In the genomic region with DNA sequence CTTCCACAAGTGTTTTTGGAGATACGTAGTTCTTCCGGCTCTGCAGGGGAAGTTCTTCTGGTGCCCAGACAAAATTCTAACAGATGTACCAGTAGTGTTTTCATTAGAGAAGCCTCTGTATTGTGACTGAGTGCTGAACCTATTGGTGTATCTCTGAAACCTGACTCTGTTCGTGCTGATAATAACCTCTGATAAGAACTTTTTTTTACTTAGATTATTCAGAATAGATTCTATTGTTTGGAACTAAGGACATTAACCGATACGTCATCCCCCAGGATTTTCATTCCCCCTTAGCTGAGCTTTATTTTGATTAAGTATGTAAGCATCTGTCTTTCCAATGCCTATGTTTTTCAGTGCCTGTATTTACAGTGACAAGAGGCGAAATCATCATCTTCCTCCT, we compare ENCODE assay signal across 24 cellular contexts.
DNase-seq lines count a peak whose midpoint lies in the region; ATAC-seq, FAIRE-seq and TF ChIP-seq lines count a peak whose summit lies in the region.
"Had no signal": no experiment of that assay in that cellular context is flagged by ENCODE, and none has a peak within 500 bp of the region (broad histone marks: within the 10 kb centered on the region; RNA-seq: fewer than 3 reads in every experiment).

No MANE protein-coding gene starts in this region.

- H3K9ac ChIP-seq in SK-N-SH: no peak overlapping the region
- H3K9ac ChIP-seq: BLaER1 treated with 17β-estradiol and CSF1 and Interleukin-3, amounts not matched to agents 10 nM and 100 nM had no signal

- H3K4me1 Mint-ChIP-seq in mesothelial cell of epicardium: peaks cover 58% of the 10 kb centered on the region
- H3K4me1 Mint-ChIP-seq: B cell had no signal

- POLR2A ChIA-PET in SK-N-SH (lab: Yijun Ruan, JAX): no interaction called here

- TF ChIP-seq RAD21 in SK-N-SH (IDR thresholded peaks at IDR 0.05; ENCODE audit: low read length): no peak

- H3K9me2 ChIP-seq in SK-N-SH: no peaks in the 10 kb centered on the region

- no peak for FAIRE-seq in frontal cortex (lab: Jason Lieb, UNC)
- FAIRE-seq: A549, D721Med, G401.6, GM12891, GM19239 had no signal

- DNase-seq in NCI-H146 (lab: John Stamatoyannopoulos, UW) (peak; percentile 5), NCI-H146 treated with DMSO at 0.1 percent for 48 hours (lab: John Stamatoyannopoulos, UW; ENCODE audit: unreplicated experiment) (no peak), SK-N-SH (no peak), mesothelial cell of epicardium (ENCODE audit: low spot score in 2 of 2, unreplicated experiment in 2 of 2) (no peak), uterus (no peak), frontal cortex (ENCODE audit: low spot score in 2 of 2) (no peak)
- DNase-seq: AML-193; Caco-2; Calu3; CD4-positive, alpha-beta T cell; CD8-positive, alpha-beta T cell; DMS79 treated with DMSO at 0.1 percent for 48 hours; GF-D8 had no signal

- TF ChIP-seq EP300 in SK-N-SH (IDR thresholded peaks at IDR 0.05; ENCODE audit: borderline replicate concordance in 1 of 2, low read depth in 1 of 2, low read length in 1 of 2): no peak

- H3K36me3 ChIP-seq in SK-N-SH (replicated peaks in 1 of 2; ENCODE audit: control insufficient read depth in 1 of 2, insufficient read depth in 2 of 2, low read length in 1 of 2) (no peaks in the 10 kb centered on the region), uterus (no peaks in the 10 kb centered on the region)
- H3K36me3 ChIP-seq: BLaER1 treated with 17β-estradiol and CSF1 and Interleukin-3, amounts not matched to agents 10 nM and 100 nM had no signal

- no peaks in the 10 kb centered on the region for H3K9me3 ChIP-seq in SK-N-SH
- no peaks in the 10 kb centered on the region for H3K9me3 ChIP-seq in uterus
- H3K9me3 ChIP-seq: A549; BLaER1 treated with 17β-estradiol and CSF1 and Interleukin-3, amounts not matched to agents 10 nM and 100 nM; Caco-2 had no signal

- no peak overlapping the region for H2AFZ ChIP-seq in SK-N-SH (ENCODE audit: low read depth)

- intact Hi-C loops in uterus (cut with DNase I; ENCODE audit: low total_unique reads): no loop called here

- no peaks in the 10 kb centered on the region for H3K27me3 ChIP-seq in SK-N-SH (ENCODE audit: insufficient read depth)
- H3K27me3 ChIP-seq in uterus: no peaks in the 10 kb centered on the region
- H3K27me3 ChIP-seq: BLaER1 treated with 17β-estradiol and CSF1 and Interleukin-3, amounts not matched to agents 10 nM and 100 nM had no signal

- H3K4me3 Mint-ChIP-seq in mesothelial cell of epicardium: no peak overlapping the region
- H3K4me3 Mint-ChIP-seq: B cell; CD4-positive, alpha-beta T cell; CD8-positive, alpha-beta T cell had no signal

- peaks cover 0 to 11% of the 10 kb centered on the region in 2 experiments; a peak in 1 of 4 replicates for H3K4me1 ChIP-seq in SK-N-SH (ENCODE audit: control insufficient read depth in 1 of 2, insufficient read depth in 2 of 2, low read depth in 1 of 2, low read length in 1 of 2)
- H3K4me1 ChIP-seq in uterus: no peaks in the 10 kb centered on the region
- H3K4me1 ChIP-seq: A549, Caco-2 had no signal

- ATAC-seq in SK-N-SH treated with all-trans-retinoic acid at 6 μM for 48 hours (peak; percentile 24), GM21619 (IDR thresholded peaks at IDR 0.05; ENCODE audit: unreplicated experiment) (no peak)
- ATAC-seq: A549; CD8-positive, alpha-beta T cell had no signal

- WGBS in SK-N-SH (ENCODE audit: low lambda C conversion rate): 37% methylated on average over 6 of the region's 6 CpGs

- peak overlapping the region; percentile 57 for H3K27ac Mint-ChIP-seq in mesothelial cell of epicardium
- H3K27ac Mint-ChIP-seq: B cell; CD4-positive, alpha-beta T cell; CD8-positive, alpha-beta T cell had no signal

- no peak for TF ChIP-seq POLR2A in uterus (IDR thresholded peaks at IDR 0.05)

- CTCF ChIA-PET in SK-N-SH (lab: Yijun Ruan, JAX): no interaction called here

- H4K20me1 ChIP-seq in SK-N-SH (ENCODE audit: insufficient read depth): no peaks in the 10 kb centered on the region
- H4K20me1 ChIP-seq: BLaER1 treated with 17β-estradiol and CSF1 and Interleukin-3, amounts not matched to agents 10 nM and 100 nM had no signal

- no peak for TF ChIP-seq CTCF in SK-N-SH (IDR thresholded peaks at IDR 0.05)
- TF ChIP-seq CTCF in mesothelial cell of epicardium (IDR thresholded peaks at IDR 0.05; ENCODE audit: unreplicated experiment): no peak
- TF ChIP-seq CTCF in uterus (IDR thresholded peaks at IDR 0.05): no peak

- no peaks in the 10 kb centered on the region for H3K27me3 Mint-ChIP-seq in mesothelial cell of epicardium (ENCODE audit: low read depth)
- H3K27me3 Mint-ChIP-seq: B cell; CD4-positive, alpha-beta T cell had no signal

- H3K79me2 ChIP-seq in SK-N-SH (ENCODE audit: insufficient read depth): no peaks in the 10 kb centered on the region

- H3K9me3 Mint-ChIP-seq in mesothelial cell of epicardium: no peaks in the 10 kb centered on the region
- H3K9me3 Mint-ChIP-seq: CD8-positive, alpha-beta T cell had no signal

- H3K36me3 Mint-ChIP-seq in mesothelial cell of epicardium: no peaks in the 10 kb centered on the region
- H3K36me3 Mint-ChIP-seq: CD8-positive, alpha-beta T cell had no signal

- no peak overlapping the region for H3K4me3 ChIP-seq in SK-N-SH (ENCODE audit: low read depth in 2 of 2, low read length in 1 of 2)
- H3K4me3 ChIP-seq in uterus: no peak overlapping the region
- H3K4me3 ChIP-seq: A549; BLaER1 treated with 17β-estradiol and CSF1 and Interleukin-3, amounts not matched to agents 10 nM and 100 nM had no signal

- H3K27ac ChIP-seq in SK-N-SH (ENCODE audit: low read depth in 2 of 2, low read length in 1 of 2) (no peak overlapping the region; a peak in 1 of 4 replicates), uterus (peak overlapping the region; percentile 66 to 82)
- H3K27ac ChIP-seq: 22Rv1; A549; BLaER1 treated with 17β-estradiol and CSF1 and Interleukin-3, amounts not matched to agents 10 nM and 100 nM; C4-2B had no signal

- peaks cover 16% of the 10 kb centered on the region for H3F3A ChIP-seq in SK-N-SH (replicated peaks; ENCODE audit: insufficient read depth)

- H3K4me2 ChIP-seq in SK-N-SH: no peak overlapping the region
- H3K4me2 ChIP-seq: A549 had no signal

TF ChIP-seq in SK-N-SH treated with all-trans-retinoic acid at 6 μM for 48 hours, 23 proteins besides CTCF, POLR2A, EP300 and RAD21 (continues in another document):
- TF ChIP-seq ZNF70 (CRISPR knock-in tag; IDR thresholded peaks at IDR 0.05) (no peak), TOX (CRISPR knock-in tag; IDR thresholded peaks at IDR 0.05; ENCODE audit: borderline replicate concordance) (no peak), ZFP3 (CRISPR knock-in tag; IDR thresholded peaks at IDR 0.05) (no peak), SNAI2 (CRISPR knock-in tag; IDR thresholded peaks at IDR 0.05) (no peak), PPARA (CRISPR knock-in tag; IDR thresholded peaks at IDR 0.05; ENCODE audit: borderline replicate concordance) (no peak), ARNTL (CRISPR knock-in tag; IDR thresholded peaks at IDR 0.05; ENCODE audit: borderline replicate concordance, low read depth) (no peak), GLIS3 (CRISPR knock-in tag; IDR thresholded peaks at IDR 0.05) (no peak), ISL1 (CRISPR knock-in tag; IDR thresholded peaks at IDR 0.05) (no peak), OSR1 (CRISPR knock-in tag; IDR thresholded peaks at IDR 0.05) (no peak), TCF4 (CRISPR knock-in tag; IDR thresholded peaks at IDR 0.05; ENCODE audit: borderline replicate concordance) (no peak), PATZ1 (CRISPR knock-in tag; IDR thresholded peaks at IDR 0.05; ENCODE audit: borderline replicate concordance) (no peak)

TF ChIP-seq in SK-N-SH, 30 proteins besides CTCF, POLR2A, EP300 and RAD21 (continues in another document):
- TF ChIP-seq ELF1 (IDR thresholded peaks at IDR 0.05) (no peak), SIN3A (IDR thresholded peaks at IDR 0.05; ENCODE audit: borderline replicate concordance, low read depth, low read length) (no peak), RXRA (IDR thresholded peaks at IDR 0.05; ENCODE audit: borderline replicate concordance, low read depth) (no peak), JUND (IDR thresholded peaks at IDR 0.05) (no peak), NFIC (IDR thresholded peaks at IDR 0.05; ENCODE audit: borderline replicate concordance) (no peak), FOXM1 (IDR thresholded peaks at IDR 0.05; ENCODE audit: low read depth) (no peak), YY1 (IDR thresholded peaks at IDR 0.05; ENCODE audit: low read depth) (no peak), TCF12 (IDR thresholded peaks at IDR 0.05) (no peak), TEAD4 (IDR thresholded peaks at IDR 0.05; ENCODE audit: borderline replicate concordance, insufficient read depth) (no peak)
- TF ChIP-seq, protein P1, sequence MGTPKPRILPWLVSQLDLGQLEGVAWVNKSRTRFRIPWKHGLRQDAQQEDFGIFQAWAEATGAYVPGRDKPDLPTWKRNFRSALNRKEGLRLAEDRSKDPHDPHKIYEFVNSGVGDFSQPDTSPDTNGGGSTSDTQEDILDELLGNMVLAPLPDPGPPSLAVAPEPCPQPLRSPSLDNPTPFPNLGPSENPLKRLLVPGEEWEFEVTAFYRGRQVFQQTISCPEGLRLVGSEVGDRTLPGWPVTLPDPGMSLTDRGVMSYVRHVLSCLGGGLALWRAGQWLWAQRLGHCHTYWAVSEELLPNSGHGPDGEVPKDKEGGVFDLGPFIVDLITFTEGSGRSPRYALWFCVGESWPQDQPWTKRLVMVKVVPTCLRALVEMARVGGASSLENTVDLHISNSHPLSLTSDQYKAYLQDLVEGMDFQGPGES (IDR thresholded peaks at IDR 0.05; ENCODE audit: low read depth, low read length): no peak
- TF ChIP-seq, protein P2, sequence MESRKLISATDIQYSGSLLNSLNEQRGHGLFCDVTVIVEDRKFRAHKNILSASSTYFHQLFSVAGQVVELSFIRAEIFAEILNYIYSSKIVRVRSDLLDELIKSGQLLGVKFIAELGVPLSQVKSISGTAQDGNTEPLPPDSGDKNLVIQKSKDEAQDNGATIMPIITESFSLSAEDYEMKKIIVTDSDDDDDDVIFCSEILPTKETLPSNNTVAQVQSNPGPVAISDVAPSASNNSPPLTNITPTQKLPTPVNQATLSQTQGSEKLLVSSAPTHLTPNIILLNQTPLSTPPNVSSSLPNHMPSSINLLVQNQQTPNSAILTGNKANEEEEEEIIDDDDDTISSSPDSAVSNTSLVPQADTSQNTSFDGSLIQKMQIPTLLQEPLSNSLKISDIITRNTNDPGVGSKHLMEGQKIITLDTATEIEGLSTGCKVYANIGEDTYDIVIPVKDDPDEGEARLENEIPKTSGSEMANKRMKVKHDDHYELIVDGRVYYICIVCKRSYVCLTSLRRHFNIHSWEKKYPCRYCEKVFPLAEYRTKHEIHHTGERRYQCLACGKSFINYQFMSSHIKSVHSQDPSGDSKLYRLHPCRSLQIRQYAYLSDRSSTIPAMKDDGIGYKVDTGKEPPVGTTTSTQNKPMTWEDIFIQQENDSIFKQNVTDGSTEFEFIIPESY (IDR thresholded peaks at IDR 0.05; ENCODE audit: borderline replicate concordance, low read depth): no peak

Comparison
In these comparisons a context has a peak if more than half of its experiments do, and no peak if none do; other contexts are left out.
1. H3K27ac ChIP-seq: peak in uterus (2 of 2); none in SK-N-SH (0 of 2).